In the genomic region with DNA sequence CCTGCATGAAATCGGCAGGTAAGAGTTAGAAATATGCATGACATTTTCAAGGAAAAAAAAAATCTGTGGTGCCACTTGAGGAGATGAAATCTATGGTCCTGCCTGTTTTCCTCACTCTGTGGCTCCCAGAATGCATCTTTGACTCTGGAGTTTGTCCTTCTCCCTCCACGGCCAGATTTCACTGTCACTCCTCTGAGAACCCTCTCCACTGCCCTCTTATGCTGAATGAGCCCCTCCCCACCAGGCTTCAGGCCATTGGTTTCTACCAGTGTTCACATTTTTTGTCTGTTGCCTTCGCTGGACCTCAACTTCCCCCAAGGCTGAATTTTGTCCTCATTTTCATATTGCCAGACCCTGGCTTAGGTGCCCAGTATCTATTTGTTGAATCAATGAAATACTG, we compare ENCODE assay signal across 1 cellular context.
TF ChIP-seq lines count a peak whose summit lies in the region.

No MANE protein-coding gene starts in this region.

TF ChIP-seq in H1, 55 proteins besides CTCF, POLR2A, EP300 and RAD21:
- TF ChIP-seq CBX8 (IDR thresholded peaks at IDR 0.05; ENCODE audit: borderline replicate concordance, low read depth, low read length): no peak
- no peak for TF ChIP-seq SP2 (IDR thresholded peaks at IDR 0.05; ENCODE audit: low read length)
- TF ChIP-seq CEBPB (IDR thresholded peaks at IDR 0.05; ENCODE audit: low read depth, low read length): no peak
- no peak for TF ChIP-seq KDM5A (IDR thresholded peaks at IDR 0.05; ENCODE audit: low read length)
- no peak for TF ChIP-seq CREB1 (IDR thresholded peaks at IDR 0.05)
- TF ChIP-seq SUZ12 (IDR thresholded peaks at IDR 0.05; ENCODE audit: low read length): no peak
- no peak for TF ChIP-seq EZH2 (IDR thresholded peaks at IDR 0.05; ENCODE audit: low read depth, low read length, severe bottlenecking)
- TF ChIP-seq TCF12 (IDR thresholded peaks at IDR 0.05; ENCODE audit: low read depth, low read length): no peak
- no peak for TF ChIP-seq HDAC2 (IDR thresholded peaks at IDR 0.05; ENCODE audit: borderline replicate concordance in 1 of 2, low read depth in 2 of 2, low read length in 2 of 2)
- TF ChIP-seq, protein P1, sequence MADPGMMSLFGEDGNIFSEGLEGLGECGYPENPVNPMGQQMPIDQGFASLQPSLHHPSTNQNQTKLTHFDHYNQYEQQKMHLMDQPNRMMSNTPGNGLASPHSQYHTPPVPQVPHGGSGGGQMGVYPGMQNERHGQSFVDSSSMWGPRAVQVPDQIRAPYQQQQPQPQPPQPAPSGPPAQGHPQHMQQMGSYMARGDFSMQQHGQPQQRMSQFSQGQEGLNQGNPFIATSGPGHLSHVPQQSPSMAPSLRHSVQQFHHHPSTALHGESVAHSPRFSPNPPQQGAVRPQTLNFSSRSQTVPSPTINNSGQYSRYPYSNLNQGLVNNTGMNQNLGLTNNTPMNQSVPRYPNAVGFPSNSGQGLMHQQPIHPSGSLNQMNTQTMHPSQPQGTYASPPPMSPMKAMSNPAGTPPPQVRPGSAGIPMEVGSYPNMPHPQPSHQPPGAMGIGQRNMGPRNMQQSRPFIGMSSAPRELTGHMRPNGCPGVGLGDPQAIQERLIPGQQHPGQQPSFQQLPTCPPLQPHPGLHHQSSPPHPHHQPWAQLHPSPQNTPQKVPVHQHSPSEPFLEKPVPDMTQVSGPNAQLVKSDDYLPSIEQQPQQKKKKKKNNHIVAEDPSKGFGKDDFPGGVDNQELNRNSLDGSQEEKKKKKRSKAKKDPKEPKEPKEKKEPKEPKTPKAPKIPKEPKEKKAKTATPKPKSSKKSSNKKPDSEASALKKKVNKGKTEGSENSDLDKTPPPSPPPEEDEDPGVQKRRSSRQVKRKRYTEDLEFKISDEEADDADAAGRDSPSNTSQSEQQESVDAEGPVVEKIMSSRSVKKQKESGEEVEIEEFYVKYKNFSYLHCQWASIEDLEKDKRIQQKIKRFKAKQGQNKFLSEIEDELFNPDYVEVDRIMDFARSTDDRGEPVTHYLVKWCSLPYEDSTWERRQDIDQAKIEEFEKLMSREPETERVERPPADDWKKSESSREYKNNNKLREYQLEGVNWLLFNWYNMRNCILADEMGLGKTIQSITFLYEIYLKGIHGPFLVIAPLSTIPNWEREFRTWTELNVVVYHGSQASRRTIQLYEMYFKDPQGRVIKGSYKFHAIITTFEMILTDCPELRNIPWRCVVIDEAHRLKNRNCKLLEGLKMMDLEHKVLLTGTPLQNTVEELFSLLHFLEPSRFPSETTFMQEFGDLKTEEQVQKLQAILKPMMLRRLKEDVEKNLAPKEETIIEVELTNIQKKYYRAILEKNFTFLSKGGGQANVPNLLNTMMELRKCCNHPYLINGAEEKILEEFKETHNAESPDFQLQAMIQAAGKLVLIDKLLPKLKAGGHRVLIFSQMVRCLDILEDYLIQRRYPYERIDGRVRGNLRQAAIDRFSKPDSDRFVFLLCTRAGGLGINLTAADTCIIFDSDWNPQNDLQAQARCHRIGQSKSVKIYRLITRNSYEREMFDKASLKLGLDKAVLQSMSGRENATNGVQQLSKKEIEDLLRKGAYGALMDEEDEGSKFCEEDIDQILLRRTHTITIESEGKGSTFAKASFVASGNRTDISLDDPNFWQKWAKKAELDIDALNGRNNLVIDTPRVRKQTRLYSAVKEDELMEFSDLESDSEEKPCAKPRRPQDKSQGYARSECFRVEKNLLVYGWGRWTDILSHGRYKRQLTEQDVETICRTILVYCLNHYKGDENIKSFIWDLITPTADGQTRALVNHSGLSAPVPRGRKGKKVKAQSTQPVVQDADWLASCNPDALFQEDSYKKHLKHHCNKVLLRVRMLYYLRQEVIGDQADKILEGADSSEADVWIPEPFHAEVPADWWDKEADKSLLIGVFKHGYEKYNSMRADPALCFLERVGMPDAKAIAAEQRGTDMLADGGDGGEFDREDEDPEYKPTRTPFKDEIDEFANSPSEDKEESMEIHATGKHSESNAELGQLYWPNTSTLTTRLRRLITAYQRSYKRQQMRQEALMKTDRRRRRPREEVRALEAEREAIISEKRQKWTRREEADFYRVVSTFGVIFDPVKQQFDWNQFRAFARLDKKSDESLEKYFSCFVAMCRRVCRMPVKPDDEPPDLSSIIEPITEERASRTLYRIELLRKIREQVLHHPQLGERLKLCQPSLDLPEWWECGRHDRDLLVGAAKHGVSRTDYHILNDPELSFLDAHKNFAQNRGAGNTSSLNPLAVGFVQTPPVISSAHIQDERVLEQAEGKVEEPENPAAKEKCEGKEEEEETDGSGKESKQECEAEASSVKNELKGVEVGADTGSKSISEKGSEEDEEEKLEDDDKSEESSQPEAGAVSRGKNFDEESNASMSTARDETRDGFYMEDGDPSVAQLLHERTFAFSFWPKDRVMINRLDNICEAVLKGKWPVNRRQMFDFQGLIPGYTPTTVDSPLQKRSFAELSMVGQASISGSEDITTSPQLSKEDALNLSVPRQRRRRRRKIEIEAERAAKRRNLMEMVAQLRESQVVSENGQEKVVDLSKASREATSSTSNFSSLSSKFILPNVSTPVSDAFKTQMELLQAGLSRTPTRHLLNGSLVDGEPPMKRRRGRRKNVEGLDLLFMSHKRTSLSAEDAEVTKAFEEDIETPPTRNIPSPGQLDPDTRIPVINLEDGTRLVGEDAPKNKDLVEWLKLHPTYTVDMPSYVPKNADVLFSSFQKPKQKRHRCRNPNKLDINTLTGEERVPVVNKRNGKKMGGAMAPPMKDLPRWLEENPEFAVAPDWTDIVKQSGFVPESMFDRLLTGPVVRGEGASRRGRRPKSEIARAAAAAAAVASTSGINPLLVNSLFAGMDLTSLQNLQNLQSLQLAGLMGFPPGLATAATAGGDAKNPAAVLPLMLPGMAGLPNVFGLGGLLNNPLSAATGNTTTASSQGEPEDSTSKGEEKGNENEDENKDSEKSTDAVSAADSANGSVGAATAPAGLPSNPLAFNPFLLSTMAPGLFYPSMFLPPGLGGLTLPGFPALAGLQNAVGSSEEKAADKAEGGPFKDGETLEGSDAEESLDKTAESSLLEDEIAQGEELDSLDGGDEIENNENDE (IDR thresholded peaks at IDR 0.05; ENCODE audit: insufficient replicate concordance, low read length): no peak
